ENCODE assay signal across 9 cellular contexts in the genomic region with DNA sequence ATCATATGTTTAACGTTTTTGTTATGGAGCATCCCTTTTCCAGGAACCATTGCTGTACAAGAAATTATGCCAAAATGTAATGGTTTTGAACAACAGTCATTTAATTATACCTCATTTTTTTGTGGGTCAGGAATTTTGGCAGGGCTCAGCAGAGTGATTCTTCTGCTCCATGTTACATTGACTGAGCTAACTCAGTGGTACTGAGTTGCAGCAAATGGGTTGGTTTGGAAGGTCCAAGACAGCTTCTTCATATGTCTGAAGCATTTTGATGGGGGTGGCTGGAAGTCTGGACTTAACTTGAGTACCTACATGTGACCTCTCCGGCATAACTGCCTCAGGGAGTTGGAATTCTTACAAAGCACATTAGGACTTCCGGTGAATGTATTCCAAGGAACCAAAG.
"Had no signal": no experiment of that assay in that cellular context is flagged by ENCODE, and none has a peak within 500 bp of the region (broad histone marks: within the 10 kb centered on the region; RNA-seq: fewer than 3 reads in every experiment).

No MANE protein-coding gene starts in this region.

- H3K4me3 ChIP-seq: GM23248 had no signal

- DNase-seq: GM23248, H9, HCEC 1CT, HFFc6, IMR-90, KBM-7 had no signal

- H3K9ac ChIP-seq: GM23248, KMS-11 had no signal

- H3K4me1 Mint-ChIP-seq: H9 had no signal

- H3K4me3 Mint-ChIP-seq: H9, HFFc6 had no signal

- H2AFZ ChIP-seq: GM23248 had no signal

- H3K27ac Mint-ChIP-seq: H9, HFFc6 had no signal

- H3K27ac ChIP-seq: GM23248, KMS-11 had no signal

- H3K4me2 ChIP-seq: KMS-11 had no signal

- FAIRE-seq: H1, H54 had no signal
